ENCODE assay signal across 16 cellular contexts in genomic region chr11:122791411-122791810, GRCh38. TPM values are rescaled to one million over a fixed set of nuclear protein-coding genes. Genes with fewer than 3 reads are reported as not detected.
DNase-seq lines count a peak whose midpoint lies in the region; ATAC-seq, FAIRE-seq and TF ChIP-seq lines count a peak whose summit lies in the region.
"Had no signal": no experiment of that assay in that cellular context is flagged by ENCODE, and none has a peak within 500 bp of the region (broad histone marks: within the 10 kb centered on the region; RNA-seq: fewer than 3 reads in every experiment).

No MANE protein-coding gene starts in this region.

- no peaks in the 10 kb centered on the region for H3K79me2 ChIP-seq in HepG2 (ENCODE audit: insufficient read depth, low read length)

- no peak overlapping the region for H3K4me3 Mint-ChIP-seq in naive thymus-derived CD4-positive, alpha-beta T cell
- H3K4me3 Mint-ChIP-seq: activated CD8-positive, alpha-beta T cell treated with anti-CD3 and anti-CD28 coated beads, Interleukin-2, amount 10 ng/mL, durations not matched to agents 7 days and 5 days; naive B cell had no signal

- H3K36me3 ChIP-seq in HepG2 (replicated peaks in 1 of 2; ENCODE audit: control insufficient read depth in 1 of 2, insufficient read depth in 2 of 2, low read length in 2 of 2) (peaks cover 3 to 11% of the 10 kb centered on the region in 2 experiments; a peak in 4 of 5 replicates), right lobe of liver (no peaks in the 10 kb centered on the region), aorta (ENCODE audit: control insufficient read depth in 1 of 2, insufficient read depth in 2 of 2, low read length in 1 of 2) (peaks cover 0 to 3% of the 10 kb centered on the region in 2 donors)
- H3K36me3 ChIP-seq in naive thymus-derived CD4-positive, alpha-beta T cell (ENCODE audit: control insufficient read depth in 2 of 3, insufficient read depth in 3 of 3, low read length in 3 of 3), result peaks cover 0 to 65% (median 3%) of the 10 kb centered on the region in 3 experiments

- no peaks in the 10 kb centered on the region for H3K9me3 Mint-ChIP-seq in naive thymus-derived CD4-positive, alpha-beta T cell
- H3K9me3 Mint-ChIP-seq: naive B cell had no signal

- no peak for DNase-seq in HepG2 (ENCODE audit: low spot score)
- DNase-seq in right lobe of liver, result no peak
- DNase-seq in choroid plexus epithelial cell (ENCODE audit: low read depth), result peak; percentile 39
- DNase-seq in kidney glomerular epithelial cell (lab: John Stamatoyannopoulos, UW), result peak; percentile 21
- no peak for DNase-seq in aorta
- DNase-seq in activated T-cell treated with anti-CD3 and anti-CD28 coated beads, Interleukin-2, amount 50 U/mL, for 1 hour, result no peak
- DNase-seq in naive thymus-derived CD4-positive, alpha-beta T cell, result no peak
- DNase-seq: activated CD8-positive, alpha-beta T cell treated with anti-CD3 and anti-CD28 coated beads, Interleukin-2, amount 10 ng/mL, durations not matched to agents 7 days and 5 days; activated effector memory CD4-positive, alpha-beta T cell treated with Interleukin-2 at 50 U/mL for 16 hours; naive B cell; NCI-H1105 treated with DMSO at 0.1 percent for 48 hours; stimulated activated CD4-positive, alpha-beta T cell treated with anti-CD3 and anti-CD28 coated beads, Interleukin-4, amount 100 ng/mL, for 24 hours; upper lobe of right lung had no signal

- H3K4me2 ChIP-seq in HepG2 (ENCODE audit: low read depth, low read length), result no peak overlapping the region

- TF ChIP-seq EP300 in HepG2 (IDR thresholded peaks at IDR 0.05; ENCODE audit: low read depth in 2 of 2, low read length in 2 of 2) (no peak), HepG2 (CRISPR knock-in tag; IDR thresholded peaks at IDR 0.05; ENCODE audit: borderline replicate concordance) (no peak)

- no peak for TF ChIP-seq POLR2A in HepG2 (IDR thresholded peaks at IDR 0.05; ENCODE audit: insufficient read depth in 1 of 2, low read depth in 2 of 2, low read length in 2 of 2)
- no peak for TF ChIP-seq POLR2A in right lobe of liver (IDR thresholded peaks at IDR 0.05)

- peaks cover 0 to 4% (median 0%) of the 10 kb centered on the region in 7 donors for H3K4me1 Mint-ChIP-seq in naive thymus-derived CD4-positive, alpha-beta T cell
- H3K4me1 Mint-ChIP-seq: naive B cell had no signal

- in situ Hi-C loops in HepG2 (cut with HindIII; ENCODE audit: extremely low pct_ligation_motif_present, low pct_unique_long_range_greater_than_20kb), result no loop called here

- H3K27ac Mint-ChIP-seq in naive thymus-derived CD4-positive, alpha-beta T cell, result no peak overlapping the region
- H3K27ac Mint-ChIP-seq: naive B cell had no signal

- no peak overlapping the region for H2AFZ ChIP-seq in HepG2 (ENCODE audit: low read length)

- peaks cover 0 to 45% (median 16%) of the 10 kb centered on the region in 5 donors for H3K36me3 Mint-ChIP-seq in naive thymus-derived CD4-positive, alpha-beta T cell

- CTCF ChIA-PET in HepG2 (lab: Yijun Ruan, JAX; ENCODE audit: low intra/inter-chr PET ratio, low total read pairs), result no interaction called here
- CTCF ChIA-PET in naive thymus-derived CD4-positive, alpha-beta T cell (lab: Charles Lee), result interaction anchor here (0.9 to 12.6 kb wide), 4 partner anchors 9 to 69 kb away, joined by 4 to 248 read pairs (median 6); no protein-coding TSS in a partner anchor

- TF ChIP-seq CTCF in HepG2 (CRISPR knock-in tag; IDR thresholded peaks at IDR 0.05) (no peak), right lobe of liver (IDR thresholded peaks at IDR 0.05) (no peak), choroid plexus epithelial cell (conservative IDR thresholded peaks at IDR 0.05; ENCODE audit: low read depth, low read length) (no peak)

- FAIRE-seq in HepG2 (lab: Jason Lieb, UNC), result no peak

- intact Hi-C loops in HepG2 (cut with micrococcal nuclease; ENCODE audit: unreplicated experiment), result no loop called here
- intact Hi-C loops in right lobe of liver (cut with DNase I), result no loop called here
- intact Hi-C loops in aorta (cut with DNase I), result loop anchor here in 1 of 2 donors (10.0 kb wide), 1 partner anchor 63 kb away; no protein-coding TSS in a partner anchor
- intact Hi-C loops in naive thymus-derived CD4-positive, alpha-beta T cell (cut with micrococcal nuclease), result no loop called here

- no peaks in the 10 kb centered on the region for H3K27me3 Mint-ChIP-seq in naive thymus-derived CD4-positive, alpha-beta T cell
- H3K27me3 Mint-ChIP-seq: naive B cell had no signal

- H4K20me1 ChIP-seq in HepG2 (ENCODE audit: insufficient read depth, low read length), result no peaks in the 10 kb centered on the region; the same call in 1 of the 2 replicates

- H3K27ac ChIP-seq in HepG2 (ENCODE audit: extremely low read length, insufficient read depth, low read length), result no peak overlapping the region
- H3K27ac ChIP-seq in right lobe of liver, result no peak overlapping the region
- no peak overlapping the region for H3K27ac ChIP-seq in aorta (ENCODE audit: low read depth in 1 of 2, low read length in 2 of 2)
- H3K27ac ChIP-seq in naive thymus-derived CD4-positive, alpha-beta T cell (ENCODE audit: low read depth, low read length), result no peak overlapping the region
- H3K27ac ChIP-seq: upper lobe of right lung had no signal

- 94% methylated on average over 2 of the region's 2 CpGs for WGBS in HepG2 (ENCODE audit: low lambda C conversion rate)
- 88% methylated on average over 2 of the region's 2 CpGs for WGBS in right lobe of liver (ENCODE audit: insufficient coverage, low coverage, low lambda C conversion rate, missing lambda C conversion rate)
- WGBS in aorta, 2 donors, result 98 to 99% methylated on average over 2 of the region's 2 CpGs

- no peak for ATAC-seq in HepG2
- no peak for ATAC-seq in right lobe of liver
- no peak for ATAC-seq in GM21576 (IDR thresholded peaks at IDR 0.05; ENCODE audit: unreplicated experiment)
- no peak for ATAC-seq in aorta (ENCODE audit: low FRiP score)
- ATAC-seq in naive thymus-derived CD4-positive, alpha-beta T cell, result no peak
- ATAC-seq: activated CD8-positive, alpha-beta T cell treated with anti-CD3 and anti-CD28 coated beads, Interleukin-2, amount 10 ng/mL, durations not matched to agents 7 days and 5 days; left lobe of liver; upper lobe of right lung had no signal

- no TSS peak for BruUV-seq in HepG2 (replicated peaks; lab: Mats Ljungman, UMichigan)

- no peak overlapping the region for H3K9ac ChIP-seq in HepG2 (ENCODE audit: insufficient read depth, low read depth, low read length)

- POLR2A ChIA-PET in HepG2 (lab: Yijun Ruan, JAX), result no interaction called here
- POLR2A ChIA-PET in naive thymus-derived CD4-positive, alpha-beta T cell (lab: Charles Lee), result interaction anchor here (1.2 kb wide), 2 partner anchors 46 to 63 kb away, joined by 3 read pairs; no protein-coding TSS in a partner anchor

- TF ChIP-seq RAD21 in HepG2 (CRISPR knock-in tag; IDR thresholded peaks at IDR 0.05), result no peak

- H3K27me3 ChIP-seq in HepG2 (ENCODE audit: control insufficient read depth in 1 of 2, insufficient read depth in 2 of 2, low read length in 2 of 2), result no peaks in the 10 kb centered on the region
- H3K27me3 ChIP-seq in right lobe of liver, result no peaks in the 10 kb centered on the region
- H3K27me3 ChIP-seq in aorta (ENCODE audit: control insufficient read depth in 1 of 2, insufficient read depth in 2 of 2, low read length in 1 of 2), result no peaks in the 10 kb centered on the region
- no peaks in the 10 kb centered on the region for H3K27me3 ChIP-seq in naive thymus-derived CD4-positive, alpha-beta T cell (ENCODE audit: control insufficient read depth in 2 of 2, insufficient read depth in 2 of 2, low read length in 2 of 2)
- H3K27me3 ChIP-seq: upper lobe of right lung had no signal

- H3K9me3 ChIP-seq in HepG2 (ENCODE audit: low read length) (no peaks in the 10 kb centered on the region), right lobe of liver (no peaks in the 10 kb centered on the region), aorta (ENCODE audit: control insufficient read depth, low read length) (no peaks in the 10 kb centered on the region)
- H3K9me3 ChIP-seq in naive thymus-derived CD4-positive, alpha-beta T cell (ENCODE audit: control insufficient read depth in 2 of 3, low read length in 3 of 3), result no peaks in the 10 kb centered on the region
- H3K9me3 ChIP-seq: upper lobe of right lung had no signal

- no peak overlapping the region for H3K4me3 ChIP-seq in HepG2 (replicated peaks in 1 of 3; ENCODE audit: insufficient read depth in 1 of 3, low read depth in 2 of 3, low read length in 3 of 3)
- no peak overlapping the region for H3K4me3 ChIP-seq in right lobe of liver
- H3K4me3 ChIP-seq in choroid plexus epithelial cell (ENCODE audit: low read depth, low read length), result no peak overlapping the region
- H3K4me3 ChIP-seq in aorta (ENCODE audit: low read length in 2 of 2), result no peak overlapping the region
- no peak overlapping the region for H3K4me3 ChIP-seq in naive thymus-derived CD4-positive, alpha-beta T cell (ENCODE audit: low read length)
- H3K4me3 ChIP-seq: upper lobe of right lung had no signal

- H3K4me1 ChIP-seq in HepG2 (ENCODE audit: insufficient read depth, low read length), result no peaks in the 10 kb centered on the region
- H3K4me1 ChIP-seq in right lobe of liver, result no peaks in the 10 kb centered on the region
- no peaks in the 10 kb centered on the region for H3K4me1 ChIP-seq in aorta (ENCODE audit: control insufficient read depth in 1 of 2, insufficient read depth in 2 of 2, low read length in 2 of 2)
- no peaks in the 10 kb centered on the region for H3K4me1 ChIP-seq in naive thymus-derived CD4-positive, alpha-beta T cell (ENCODE audit: control insufficient read depth in 2 of 2, insufficient read depth in 2 of 2, low read length in 2 of 2)
- H3K4me1 ChIP-seq: upper lobe of right lung had no signal

RNA-seq across cellular contexts. Expression of gene CRTAM, which starts 46.9 kb away (rescaled TPM):
- not detected in 2 replicates for total RNA-seq in HepG2 (2016; rRNA removed; fragmentation: Illumina TruSeq; extraction: Trizol)
- not detected in 2 replicates for total RNA-seq in HepG2 (2016; cell fraction: cytosol; rRNA removed; fragmentation: Illumina TruSeq; extraction: Trizol; ENCODE audit: low read depth)
- total RNA-seq in HepG2 (2016; cell fraction: insoluble cytoplasmic fraction; rRNA removed; fragmentation: Illumina TruSeq; extraction: Trizol), result not detected in 2 replicates
- total RNA-seq in HepG2 (2016; cell fraction: membrane; rRNA removed; fragmentation: Illumina TruSeq; extraction: Trizol), result not detected in 2 replicates
- not detected in 2 replicates for total RNA-seq in HepG2 (2016; cell fraction: nucleus; rRNA removed; fragmentation: Illumina TruSeq; extraction: Trizol)
- polyA plus RNA-seq in HepG2 (2011; rRNA removed), result not detected in 2 replicates
- not detected in 2 replicates for polyA plus RNA-seq in HepG2 (2011; cell fraction: cytosol; rRNA removed)
- polyA plus RNA-seq in HepG2 (2011; cell fraction: nucleus; rRNA removed), result not detected in 2 replicates
- not detected in 2 replicates for polyA plus RNA-seq in HepG2 (2012)
- polyA plus RNA-seq in HepG2 (2016; cell fraction: cytosol; fragmentation: Illumina TruSeq; extraction: Trizol; ENCODE audit: low read depth), result not detected in 2 replicates
- polyA plus RNA-seq in HepG2 (2016; cell fraction: insoluble cytoplasmic fraction; fragmentation: Illumina TruSeq; extraction: Trizol; ENCODE audit: low read depth), result not detected in 2 replicates
- not detected in 2 replicates for polyA plus RNA-seq in HepG2 (2016; cell fraction: membrane; fragmentation: Illumina TruSeq; extraction: Trizol; ENCODE audit: low read depth)
- not detected in 2 replicates for polyA plus RNA-seq in HepG2 (2016; cell fraction: nucleus; fragmentation: Illumina TruSeq; extraction: Trizol; ENCODE audit: insufficient read depth, low read depth)
- not detected in 2 replicates for polyA minus RNA-seq in HepG2 (2011; rRNA and poly(A)+ RNA removed; ENCODE audit: low replicate concordance)
- not detected in 2 replicates for polyA minus RNA-seq in HepG2 (2011; cell fraction: cytosol; rRNA and poly(A)+ RNA removed)
- not detected in 2 replicates for polyA minus RNA-seq in HepG2 (2011; cell fraction: nucleus; rRNA and poly(A)+ RNA removed)
- total RNA-seq in right lobe of liver, result under 1 TPM in 5 of 6 experiments, not detected in 1; 0.11 to 0.26 (median 0.25) TPM
- total RNA-seq in aorta, result 1 to 10 TPM in 1 of 2 donors, under 1 TPM in 1; 0.26 to 1.1 TPM
- polyA plus RNA-seq in aorta, result not detected
- total RNA-seq in naive thymus-derived CD4-positive, alpha-beta T cell, result 1 to 10 TPM in 4 of 5 experiments, under 1 TPM in 1; 0.39 to 4.6 (median 4.2) TPM
- polyA plus RNA-seq in naive thymus-derived CD4-positive, alpha-beta T cell, result 10 to 100 TPM in 1 of 2 donors, 1 to 10 TPM in 1; 7.5 to 14.6 TPM
- total RNA-seq: A172, left lobe of liver had no signal

Comparison
In these comparisons a context has a peak if more than half of its experiments do, and no peak if none do; other contexts are left out.
1. DNase-seq: peak in choroid plexus epithelial cell (single experiment) and kidney glomerular epithelial cell (single experiment); none in HepG2 (single experiment), right lobe of liver (0 of 3), aorta (0 of 2), activated T-cell treated with anti-CD3 and anti-CD28 coated beads, Interleukin-2, amount 50 U/mL, for 1 hour (single experiment) and naive thymus-derived CD4-positive, alpha-beta T cell (0 of 9).